In the genomic region with DNA sequence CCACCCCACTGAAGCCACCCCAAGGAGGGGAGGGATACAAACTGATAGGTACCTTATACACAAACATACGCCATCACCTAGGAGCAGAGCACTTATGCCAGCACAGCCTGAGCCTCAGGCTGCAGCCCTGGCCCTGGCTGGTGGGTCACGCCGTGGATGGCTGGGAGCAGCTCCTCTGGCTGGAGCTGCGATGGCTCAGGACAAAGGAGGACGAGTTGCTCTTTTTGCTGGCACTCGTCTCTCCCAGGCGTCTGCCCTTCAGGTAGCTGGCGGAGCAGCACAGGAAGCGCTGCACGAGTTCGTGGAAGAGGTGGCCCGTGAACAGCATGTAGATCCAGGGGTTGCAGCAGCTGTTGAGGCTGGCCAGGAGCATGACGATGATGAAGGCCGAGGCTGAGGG, we compare ENCODE assay signal across 33 cellular contexts. TPM values are rescaled to one million over a fixed set of nuclear protein-coding genes. Genes with fewer than 3 reads are reported as not detected.
"Had no signal": no experiment of that assay in that cellular context is flagged by ENCODE, and none has a peak within 500 bp of the region (broad histone marks: within the 10 kb centered on the region; RNA-seq: fewer than 3 reads in every experiment).

No MANE protein-coding gene starts in this region.

- H3K27me3 ChIP-seq: adrenal gland, body of pancreas, colonic mucosa had no signal

- H3K4me3 ChIP-seq: adrenal gland, body of pancreas, colonic mucosa had no signal

- ATAC-seq: activated CD4-positive, alpha-beta T cell treated with anti-CD3 and anti-CD28 coated beads for 36 hours; activated CD8-positive, alpha-beta memory T cell treated with anti-CD3 and anti-CD28 coated beads, Interleukin-2, amount 10 ng/mL, durations not matched to agents 7 days and 5 days; activated CD8-positive, alpha-beta T cell treated with anti-CD3 and anti-CD28 coated beads, Interleukin-2, amount 10 ng/mL, durations not matched to agents 7 days and 5 days; activated naive CD8-positive, alpha-beta T cell treated with anti-CD3 and anti-CD28 coated beads, Interleukin-2, amount 50 U/mL, for 24 hours; body of pancreas; esophagus mucosa had no signal

- H3K36me3 ChIP-seq: adrenal gland, colonic mucosa had no signal

- H3K27ac ChIP-seq: adrenal gland, body of pancreas, colonic mucosa, epithelial cell of prostate had no signal

- H3K9me3 ChIP-seq: adrenal gland, body of pancreas, colonic mucosa had no signal

- DNase-seq: activated CD4-positive, alpha-beta memory T cell treated with anti-CD3 and anti-CD28 coated beads for 36 hours; activated CD4-positive, alpha-beta T cell treated with anti-CD3 and anti-CD28 coated beads for 36 hours; activated CD4-positive, alpha-beta T cell treated with anti-CD3 and anti-CD28 coated beads, Interleukin-2, amount 10 ng/mL, durations not matched to agents 24 days and 14 days; activated CD4-positive, CD25-positive, alpha-beta regulatory T cell; activated CD4-positive, CD25-positive, alpha-beta regulatory T cell treated with anti-CD3 and anti-CD28 coated beads, Interleukin-2, amount 50 U/mL, for 72 hours; activated CD8-positive, alpha-beta memory T cell treated with anti-CD3 and anti-CD28 coated beads, Interleukin-2, amount 10 ng/mL, durations not matched to agents 7 days and 5 days; activated CD8-positive, alpha-beta memory T cell treated with anti-CD3 and anti-CD28 coated beads, Interleukin-2, amount 50 U/mL, for 4 hours; activated CD8-positive, alpha-beta T cell treated with anti-CD3 and anti-CD28 coated beads, Interleukin-2, amount 10 ng/mL, durations not matched to agents 7 days and 5 days; activated effector memory CD4-positive, alpha-beta T cell treated with anti-CD3 and anti-CD28 coated beads, Interleukin-2, amount 50 U/mL, for 16 hours; activated naive CD4-positive, alpha-beta T cell treated with anti-CD3 and anti-CD28 coated beads for 36 hours; activated naive CD8-positive, alpha-beta T cell treated with anti-CD3 and anti-CD28 coated beads for 36 hours; activated naive CD8-positive, alpha-beta T cell treated with anti-CD3 and anti-CD28 coated beads, Interleukin-2, amount 50 U/mL, for 24 hours; activated T-cell treated with anti-CD3 and anti-CD28 coated beads, Interleukin-2, amount 50 U/mL, for 1 hour; activated T-cell treated with anti-CD3 and anti-CD28 coated beads, Interleukin-2, amount 50 U/mL, for 48 hours; adrenal gland; amygdala; aorta; body of pancreas; central memory CD4-positive, alpha-beta T cell; cerebellar nuclear complex; colonic mucosa; effector CD8-positive, alpha-beta T cell; foreskin fibroblast; T-helper 2 cell had no signal

- H3K4me1 ChIP-seq: adrenal gland, body of pancreas, colonic mucosa had no signal

RNA-seq across cellular contexts. Expression of gene CAV3, which starts 19.2 kb away (rescaled TPM):
- total RNA-seq: activated CD4-positive, alpha-beta memory T cell treated with anti-CD3 and anti-CD28 coated beads for 36 hours; activated CD4-positive, alpha-beta T cell treated with anti-CD3 and anti-CD28 coated beads for 36 hours; activated CD4-positive, alpha-beta T cell treated with anti-CD3 and anti-CD28 coated beads, Interleukin-2, amount 10 ng/mL, durations not matched to agents 24 days and 14 days; activated CD8-positive, alpha-beta memory T cell treated with anti-CD3 and anti-CD28 coated beads for 36 hours; activated CD8-positive, alpha-beta memory T cell treated with anti-CD3 and anti-CD28 coated beads, Interleukin-2, amount 10 ng/mL, durations not matched to agents 7 days and 5 days; activated CD8-positive, alpha-beta T cell treated with anti-CD3 and anti-CD28 coated beads, Interleukin-2, amount 10 ng/mL, durations not matched to agents 7 days and 5 days; activated naive CD4-positive, alpha-beta T cell treated with anti-CD3 and anti-CD28 coated beads for 36 hours; activated naive CD8-positive, alpha-beta T cell treated with anti-CD3 and anti-CD28 coated beads for 36 hours; activated T-helper 1 cell treated with anti-CD3 and anti-CD28 coated beads, Interleukin-12 subunit alpha, Interleukin-12 subunit beta, Interleukin-2, Interleukin-4 antibody, amounts not matched to agents 30 ng/mL and 10 ng/mL and 1 ng/mL, durations not matched to agents 14 hours and 24 hours and 36 hours; activated T-helper 2 cell treated with anti-CD3 and anti-CD28 coated beads, Interferon-gamma antibody, Interleukin-2, Interleukin-4, amounts not matched to agents 10 μg/mL and 5 μg/mL and 100 μg/mL, durations not matched to agents 14 hours and 24 hours and 36 hours; adrenal gland; aorta; body of pancreas; colonic mucosa; dermis microvascular lymphatic vessel endothelial cell; endothelial cell of umbilical vein; esophagus mucosa; frontal cortex; T-helper 1 cell treated with Interleukin-12 subunit alpha and Interleukin-12 subunit beta and Interleukin-4 antibody, amounts not matched to agents 30 ng/mL and 1 ng/mL, for 36 hours had no signal
